Comparison of ENCODE assay signal across 1 cellular context in genomic region chr7:45099891-45100760, GRCh38.
TF ChIP-seq lines count a peak whose summit lies in the region.

No MANE protein-coding gene starts in this region.

TF ChIP-seq in K562, 482 proteins besides CTCF, POLR2A, EP300 and RAD21:
- no peak for TF ChIP-seq ZBTB9 (CRISPR knock-in tag; IDR thresholded peaks at IDR 0.05)
- no peak for TF ChIP-seq FUS (optimal IDR thresholded peaks at IDR 0.05; ENCODE audit: low read depth, low read length)
- TF ChIP-seq ZNF354B (CRISPR knock-in tag; IDR thresholded peaks at IDR 0.05) = no peak
- TF ChIP-seq RERE (CRISPR knock-in tag; IDR thresholded peaks at IDR 0.05; ENCODE audit: borderline replicate concordance) = no peak
- no peak for TF ChIP-seq JUN (IDR thresholded peaks at IDR 0.05; ENCODE audit: borderline replicate concordance, low read depth, low read length)
- no peak for TF ChIP-seq JUN (CRISPR knock-in tag; IDR thresholded peaks at IDR 0.05; ENCODE audit: borderline replicate concordance)
- TF ChIP-seq ELK3 (CRISPR knock-in tag; IDR thresholded peaks at IDR 0.05) = no peak
- TF ChIP-seq RBFOX2 (IDR thresholded peaks at IDR 0.05; ENCODE audit: low read depth, low read length) = peak; percentile 48; the same call in 1 of the 2 replicates
- no peak for TF ChIP-seq DMBX1 (CRISPR knock-in tag; IDR thresholded peaks at IDR 0.05; ENCODE audit: borderline replicate concordance)
- TF ChIP-seq HDAC2 (IDR thresholded peaks at IDR 0.05) = no peak
- no peak for TF ChIP-seq ZNF174 (CRISPR knock-in tag; IDR thresholded peaks at IDR 0.05)
- no peak for TF ChIP-seq ZSCAN29 (IDR thresholded peaks at IDR 0.05)
- no peak for TF ChIP-seq ZNF644 (tag; IDR thresholded peaks at IDR 0.05; ENCODE audit: low read depth)
- peak; percentile 43; the same call in 1 of the 2 replicates for TF ChIP-seq POLR2G (IDR thresholded peaks at IDR 0.05; ENCODE audit: low read depth, low read length)
- TF ChIP-seq NFIC (IDR thresholded peaks at IDR 0.05) = no peak
- TF ChIP-seq ZBTB33 (CRISPR knock-in tag; IDR thresholded peaks at IDR 0.05) = peak; percentile 52; the same call in 1 of the 2 replicates
- no peak for TF ChIP-seq SMAD1 (IDR thresholded peaks at IDR 0.05; ENCODE audit: low read depth, low read length, partially characterized antibody)
